ENCODE assay signal across 10 cellular contexts in genomic region chr11:76524919-76525318, GRCh38.
DNase-seq lines count a peak whose midpoint lies in the region; TF ChIP-seq lines count a peak whose summit lies in the region.
"Had no signal": no experiment of that assay in that cellular context is flagged by ENCODE, and none has a peak within 500 bp of the region (broad histone marks: within the 10 kb centered on the region; RNA-seq: fewer than 3 reads in every experiment).

No MANE protein-coding gene starts in this region.

- H3K4me3 ChIP-seq in epithelial cell of esophagus (ENCODE audit: low read length): no peak overlapping the region
- H3K4me3 ChIP-seq in osteoblast (ENCODE audit: insufficient read depth, low read length): no peak overlapping the region
- H3K4me3 ChIP-seq in esophagus squamous epithelium: no peak overlapping the region
- no peak overlapping the region for H3K4me3 ChIP-seq in mesendoderm (ENCODE audit: low read length)

- H4K20me1 ChIP-seq in osteoblast (ENCODE audit: insufficient read depth, low read length): no peaks in the 10 kb centered on the region

- no peak overlapping the region for H3K23ac ChIP-seq in mesendoderm (ENCODE audit: low read length)

- peaks cover 21% of the 10 kb centered on the region for H3K4me1 ChIP-seq in osteoblast (ENCODE audit: insufficient read depth, low read length)
- H3K4me1 ChIP-seq in esophagus squamous epithelium: peaks cover 0 to 26% (median 8%) of the 10 kb centered on the region in 3 donors
- H3K4me1 ChIP-seq in mesendoderm (ENCODE audit: control insufficient read depth, low read depth, low read length): no peaks in the 10 kb centered on the region

- H3K36me3 ChIP-seq in osteoblast (ENCODE audit: insufficient read depth, low read length) (peaks cover 4% of the 10 kb centered on the region), esophagus squamous epithelium (peaks cover 0 to 54% (median 4%) of the 10 kb centered on the region in 3 donors), mesendoderm (ENCODE audit: control insufficient read depth, insufficient read depth, low read length) (peaks cover 1% of the 10 kb centered on the region)

- no peak overlapping the region for H3K4me2 ChIP-seq in osteoblast (ENCODE audit: insufficient read depth, low read length)
- H3K4me2 ChIP-seq in mesendoderm (ENCODE audit: low read length): no peak overlapping the region

- no peak overlapping the region for H3K4ac ChIP-seq in mesendoderm (ENCODE audit: low read depth, low read length)

- no peaks in the 10 kb centered on the region for H3K27me3 ChIP-seq in osteoblast (ENCODE audit: insufficient read depth, low read length)
- H3K27me3 ChIP-seq in esophagus squamous epithelium: no peaks in the 10 kb centered on the region
- H3K27me3 ChIP-seq in mesendoderm (ENCODE audit: insufficient read depth, low read length, poor library complexity): no peaks in the 10 kb centered on the region
- H3K27me3 ChIP-seq: foreskin keratinocyte had no signal

- no peak for TF ChIP-seq POLR2A in esophagus squamous epithelium (IDR thresholded peaks at IDR 0.05)

- H3K18ac ChIP-seq in mesendoderm (ENCODE audit: low read length): no peak overlapping the region

- no peaks in the 10 kb centered on the region for H3K9me3 ChIP-seq in osteoblast (ENCODE audit: low read depth, low read length)
- H3K9me3 ChIP-seq in esophagus squamous epithelium: no peaks in the 10 kb centered on the region

- H2AK5ac ChIP-seq in mesendoderm (ENCODE audit: low read length): no peak overlapping the region

- no peak overlapping the region for H2BK15ac ChIP-seq in mesendoderm (replicated peaks; ENCODE audit: low read depth)

- H3K27ac ChIP-seq in osteoblast (ENCODE audit: low read depth, low read length) (no peak overlapping the region), esophagus squamous epithelium (peak overlapping the region in 1 of 4 donors; percentile 49), mesendoderm (ENCODE audit: low read depth, low read length) (no peak overlapping the region)
- H3K27ac ChIP-seq: foreskin keratinocyte had no signal

- intact Hi-C loops in esophagus squamous epithelium (cut with DNase I): no loop called here

- H3K9ac ChIP-seq in mesendoderm (ENCODE audit: low read length): no peak overlapping the region

- no peak overlapping the region for H2AFZ ChIP-seq in osteoblast (ENCODE audit: low read length)

- TF ChIP-seq CTCF in epithelial cell of esophagus (IDR thresholded peaks at IDR 0.05; ENCODE audit: insufficient read depth, low read depth, low read length, missing control alignments) (no peak), osteoblast (IDR thresholded peaks at IDR 0.05; ENCODE audit: extremely low read depth, low read depth, low read length) (no peak), esophagus squamous epithelium (IDR thresholded peaks at IDR 0.05) (no peak)

- H3K56ac ChIP-seq in mesendoderm (ENCODE audit: low read length): no peak overlapping the region

- no peaks in the 10 kb centered on the region for H3K79me1 ChIP-seq in mesendoderm (ENCODE audit: low read length)

- no peak overlapping the region for H2BK5ac ChIP-seq in mesendoderm (ENCODE audit: low read length)

- DNase-seq in EH (ENCODE audit: low read depth) (peak; percentile 62), NCI-H2196 (lab: John Stamatoyannopoulos, UW; ENCODE audit: unreplicated experiment) (peak; percentile 78), epithelial cell of esophagus (ENCODE audit: low read depth) (peak; percentile 29), osteoblast (ENCODE audit: insufficient read length, low spot score, missing footprints) (peak; percentile 34), SK-N-DZ (ENCODE audit: low spot score) (no peak), superior temporal gyrus (ENCODE audit: extremely low spot score) (no peak), esophagus squamous epithelium (lab: John Stamatoyannopoulos, UW) (no peak), mesendoderm (no peak)
- DNase-seq: activated naive CD8-positive, alpha-beta T cell treated with anti-CD3 and anti-CD28 coated beads for 36 hours had no signal

- no peak overlapping the region for H4K8ac ChIP-seq in mesendoderm (ENCODE audit: low read depth, low read length)

- no peak overlapping the region for H4K5ac ChIP-seq in mesendoderm (ENCODE audit: low read length)

- H2BK120ac ChIP-seq in mesendoderm (ENCODE audit: low read depth, low read length): no peak overlapping the region

- 80 to 86% methylated on average over 1 of the region's 1 CpG for WGBS in esophagus squamous epithelium, 2 donors
- no CpG with 5 or more reads among the region's 1 CpG for WGBS in mesendoderm (ENCODE audit: extremely low coverage, insufficient coverage, low lambda C conversion rate)

- H3K79me2 ChIP-seq in osteoblast (ENCODE audit: insufficient read depth, low read length) (no peaks in the 10 kb centered on the region), mesendoderm (ENCODE audit: control insufficient read depth, insufficient read depth, low read length) (no peaks in the 10 kb centered on the region)

Comparison
In these comparisons a context has a peak if more than half of its experiments do, and no peak if none do; other contexts are left out.
1. DNase-seq: peak in EH (single experiment), NCI-H2196 (single experiment), epithelial cell of esophagus (single experiment) and osteoblast (single experiment); none in SK-N-DZ (single experiment), superior temporal gyrus (single experiment), esophagus squamous epithelium (single experiment) and mesendoderm (single experiment).